In genomic region chr4:115664285-115664684, GRCh38 we compare ENCODE assay signal across 31 cellular contexts.
DNase-seq lines count a peak whose midpoint lies in the region; ATAC-seq, FAIRE-seq and TF ChIP-seq lines count a peak whose summit lies in the region.
"Had no signal": no experiment of that assay in that cellular context is flagged by ENCODE, and none has a peak within 500 bp of the region (broad histone marks: within the 10 kb centered on the region; RNA-seq: fewer than 3 reads in every experiment).

No MANE protein-coding gene starts in this region.

- DNase-seq in GM23338 (ENCODE audit: low spot score) (peak; percentile 27), NCI-H524 treated with DMSO at 0.1 percent for 48 hours (lab: John Stamatoyannopoulos, UW) (peak; percentile 39), H1 (ENCODE audit: low read depth in 1 of 2, low spot score in 2 of 2) (no peak), neuronal stem cell (ENCODE audit: low spot score) (peak; percentile 11), foreskin keratinocyte (no peak), tibial artery (no peak)
- no peak for DNase-seq in activated CD8-positive, alpha-beta memory T cell treated with anti-CD3 and anti-CD28 coated beads, Interleukin-2, amount 10 ng/mL, durations not matched to agents 7 days and 5 days
- DNase-seq: activated CD4-positive, alpha-beta T cell treated with anti-CD3 and anti-CD28 coated beads for 1 hour; activated CD8-positive, alpha-beta T cell treated with anti-CD3 and anti-CD28 coated beads, Interleukin-2, amount 10 ng/mL, durations not matched to agents 7 days and 5 days; activated gamma-delta T cell; Calu3; effector memory CD4-positive, alpha-beta T cell; HCEC 1CT; hypothalamus; Kasumi-1; mucosa of descending colon; NCI-H1092; NCI-H1930; NCI-H446 treated with DMSO at 0.1 percent for 48 hours; Peyer's patch; SIG-M5; stimulated activated CD4-positive, alpha-beta T cell treated with anti-CD3 and anti-CD28 coated beads, Interleukin-2, amount 100 ng/mL, for 48 hours; T-helper 1 cell; uterus had no signal

- H3F3A ChIP-seq in GM23338 (replicated peaks; ENCODE audit: low read depth), result no peaks in the 10 kb centered on the region

- H2BK12ac ChIP-seq in H1 (ENCODE audit: low read depth, low read length) (no peak overlapping the region), neuronal stem cell (ENCODE audit: low read length) (no peak overlapping the region)

- H3K23ac ChIP-seq in H1 (ENCODE audit: insufficient read length), result no peak overlapping the region
- no peak overlapping the region for H3K23ac ChIP-seq in neuronal stem cell (ENCODE audit: low read depth, low read length, poor library complexity)

- no peaks in the 10 kb centered on the region for H3K9me2 ChIP-seq in GM23338 (ENCODE audit: insufficient read depth)

- ATAC-seq in GM23338 (no peak; the same call in 2 of the 3 replicates), foreskin keratinocyte (no peak)
- ATAC-seq in activated CD8-positive, alpha-beta memory T cell treated with anti-CD3 and anti-CD28 coated beads, Interleukin-2, amount 10 ng/mL, durations not matched to agents 7 days and 5 days, result no peak
- ATAC-seq: activated CD8-positive, alpha-beta T cell treated with anti-CD3 and anti-CD28 coated beads, Interleukin-2, amount 10 ng/mL, durations not matched to agents 7 days and 5 days; esophagus mucosa; GM12878; mucosa of descending colon; stimulated activated memory B cell treated with anti-CD40 and anti-IgM and Interleukin-4, amounts not matched to agents 10 μg/mL and 1 μg/mL and 100 μg/mL, for 72 hours had no signal

- H3K4me2 ChIP-seq in GM23338 (no peak overlapping the region), H1 (ENCODE audit: insufficient read depth in 1 of 2, low read depth in 2 of 2, low read length in 2 of 2) (no peak overlapping the region), neuronal stem cell (ENCODE audit: insufficient read depth, low read length, poor library complexity, severe bottlenecking) (no peak overlapping the region)

- no peaks in the 10 kb centered on the region for H3K79me2 ChIP-seq in GM23338 (replicated peaks; ENCODE audit: insufficient read depth)
- no peaks in the 10 kb centered on the region for H3K79me2 ChIP-seq in H1 (ENCODE audit: control insufficient read depth in 1 of 2, insufficient read depth in 2 of 2, low read length in 2 of 2)

- no peaks in the 10 kb centered on the region for H3K9me3 Mint-ChIP-seq in GM23338
- no peaks in the 10 kb centered on the region for H3K9me3 Mint-ChIP-seq in activated CD8-positive, alpha-beta memory T cell treated with anti-CD3 and anti-CD28 coated beads, Interleukin-2, amount 10 ng/mL, durations not matched to agents 7 days and 5 days (ENCODE audit: low read depth)

- no peak overlapping the region for H2BK120ac ChIP-seq in H1 (replicated peaks; ENCODE audit: low read depth, low read length)
- H2BK120ac ChIP-seq in neuronal stem cell (ENCODE audit: low read depth, low read length), result no peak overlapping the region

- TF ChIP-seq EP300 in H1 (IDR thresholded peaks at IDR 0.05; ENCODE audit: borderline replicate concordance in 1 of 2, low read depth in 2 of 2, low read length in 2 of 2), result no peak

- no peak overlapping the region for H4K91ac ChIP-seq in H1 (replicated peaks; ENCODE audit: insufficient read length, low read length)
- H4K91ac ChIP-seq in neuronal stem cell (ENCODE audit: low read depth, low read length, poor library complexity), result no peak overlapping the region

- no peak overlapping the region for H3K4me3 ChIP-seq in GM23338
- H3K4me3 ChIP-seq in H1 (ENCODE audit: extremely low read depth in 1 of 4, insufficient read depth in 2 of 4, low read depth in 3 of 4, low read length in 4 of 4), result no peak overlapping the region
- peak overlapping the region in 1 of 2 donors; percentile 10 for H3K4me3 ChIP-seq in neuronal stem cell (ENCODE audit: low read length in 2 of 2)
- no peak overlapping the region for H3K4me3 ChIP-seq in tibial artery
- H3K4me3 ChIP-seq: GM12878, mucosa of descending colon, Peyer's patch, uterus had no signal

- H2BK5ac ChIP-seq in H1 (ENCODE audit: low read depth, low read length) (no peak overlapping the region), neuronal stem cell (ENCODE audit: low read length) (no peak overlapping the region)

- intact Hi-C loops in tibial artery (cut with DNase I; ENCODE audit: low total_unique reads), result no loop called here

- WGBS in H1 (ENCODE audit: extremely low coverage in 1 of 2, insufficient coverage in 1 of 2, insufficient read length in 1 of 2, insufficient replicate concordance in 2 of 2, low coverage in 1 of 2, low lambda C conversion rate in 2 of 2, missing lambda C conversion rate in 1 of 2), 2 experiments, result 89% methylated on average over 9 of the region's 9 CpGs; no CpG with 5 or more reads in 1 of the 2 experiments
- no CpG with 5 or more reads among the region's 9 CpGs for WGBS in neuronal stem cell (ENCODE audit: extremely low coverage in 2 of 2, insufficient read length in 2 of 2, insufficient replicate concordance in 1 of 2), 2 donors

- H3K79me1 ChIP-seq in H1 (ENCODE audit: low read depth, low read length), result no peaks in the 10 kb centered on the region
- no peaks in the 10 kb centered on the region for H3K79me1 ChIP-seq in neuronal stem cell (ENCODE audit: low read depth, low read length)

- H3K36me3 Mint-ChIP-seq in GM23338 (ENCODE audit: low read depth), result no peaks in the 10 kb centered on the region
- no peaks in the 10 kb centered on the region for H3K36me3 Mint-ChIP-seq in activated CD8-positive, alpha-beta memory T cell treated with anti-CD3 and anti-CD28 coated beads, Interleukin-2, amount 10 ng/mL, durations not matched to agents 7 days and 5 days
- H3K36me3 Mint-ChIP-seq: stimulated activated memory B cell treated with anti-CD40 and anti-IgM and Interleukin-4, amounts not matched to agents 10 μg/mL and 1 μg/mL and 100 μg/mL, for 72 hours had no signal

- H2AK5ac ChIP-seq in H1 (ENCODE audit: low read depth, low read length), result no peak overlapping the region
- no peak overlapping the region for H2AK5ac ChIP-seq in neuronal stem cell (ENCODE audit: low read depth, low read length)

- H3K56ac ChIP-seq in H1 (replicated peaks; ENCODE audit: insufficient read length, low read depth, low read length), result no peak overlapping the region

- H2BK15ac ChIP-seq in H1 (ENCODE audit: low read length) (no peak overlapping the region), neuronal stem cell (ENCODE audit: low read length) (no peak overlapping the region)

- no peak overlapping the region for H3K27ac ChIP-seq in GM23338 (ENCODE audit: low read depth)
- H3K27ac ChIP-seq in H1 (ENCODE audit: low read depth, low read length), result no peak overlapping the region
- H3K27ac ChIP-seq in neuronal stem cell (replicated peaks; ENCODE audit: low read length), result peak overlapping the region; percentile 5
- no peak overlapping the region for H3K27ac ChIP-seq in foreskin keratinocyte
- no peak overlapping the region for H3K27ac ChIP-seq in tibial artery
- H3K27ac ChIP-seq: C4-2B, neutrophil, Peyer's patch, uterus had no signal

- POLR2A ChIA-PET in H1 (lab: Charles Lee; ENCODE audit: partially characterized antibody), result no interaction called here

- H3K9ac ChIP-seq in H1 (replicated peaks in 1 of 4; ENCODE audit: extremely low read depth in 1 of 4, low read depth in 3 of 4, low read length in 3 of 4), result no peak overlapping the region
- H3K9ac ChIP-seq in neuronal stem cell (ENCODE audit: low read depth, low read length, poor library complexity), result no peak overlapping the region

- CTCF ChIA-PET in H1 (lab: Charles Lee; ENCODE audit: partially characterized antibody), result interaction anchor here (1.5 kb wide), 1 partner anchor 10 kb away, joined by 4 read pairs; no protein-coding TSS in a partner anchor
- CTCF ChIA-PET in activated CD8-positive, alpha-beta memory T cell treated with anti-CD3 and anti-CD28 coated beads, Interleukin-2, amount 10 ng/mL, durations not matched to agents 7 days and 5 days (lab: Charles Lee), result no interaction called here

- H3K27ac Mint-ChIP-seq in GM23338, result no peak overlapping the region
- no peak overlapping the region for H3K27ac Mint-ChIP-seq in activated CD8-positive, alpha-beta memory T cell treated with anti-CD3 and anti-CD28 coated beads, Interleukin-2, amount 10 ng/mL, durations not matched to agents 7 days and 5 days
- H3K27ac Mint-ChIP-seq: activated CD8-positive, alpha-beta T cell treated with anti-CD3 and anti-CD28 coated beads, Interleukin-2, amount 10 ng/mL, durations not matched to agents 7 days and 5 days; stimulated activated memory B cell treated with anti-CD40 and anti-IgM and Interleukin-4, amounts not matched to agents 10 μg/mL and 1 μg/mL and 100 μg/mL, for 72 hours had no signal

- no peaks in the 10 kb centered on the region for H3K9me3 ChIP-seq in H1 (ENCODE audit: insufficient read depth in 2 of 2, low read depth in 1 of 2, low read length in 1 of 2)
- no peaks in the 10 kb centered on the region for H3K9me3 ChIP-seq in neuronal stem cell (replicated peaks in 1 of 2; ENCODE audit: control insufficient read depth in 2 of 2, insufficient read depth in 1 of 2, low read depth in 1 of 2, low read length in 2 of 2)
- no peaks in the 10 kb centered on the region for H3K9me3 ChIP-seq in tibial artery
- H3K9me3 ChIP-seq: mucosa of descending colon, neutrophil, Peyer's patch, uterus had no signal

- peaks cover 5% of the 10 kb centered on the region; the same call in 2 of the 3 replicates for H3K4me1 Mint-ChIP-seq in GM23338
- H3K4me1 Mint-ChIP-seq in activated CD8-positive, alpha-beta memory T cell treated with anti-CD3 and anti-CD28 coated beads, Interleukin-2, amount 10 ng/mL, durations not matched to agents 7 days and 5 days, result no peaks in the 10 kb centered on the region
- H3K4me1 Mint-ChIP-seq: stimulated activated memory B cell treated with anti-CD40 and anti-IgM and Interleukin-4, amounts not matched to agents 10 μg/mL and 1 μg/mL and 100 μg/mL, for 72 hours had no signal

- TF ChIP-seq RAD21 in H1 (IDR thresholded peaks at IDR 0.05 in 1 of 2, conservative IDR thresholded peaks at IDR 0.05 in 1 of 2; ENCODE audit: low read depth in 2 of 2, low read length in 2 of 2), result no peak

- H3K23me2 ChIP-seq in H1 (ENCODE audit: low read depth, low read length), result no peaks in the 10 kb centered on the region; the same call in 1 of the 2 replicates

- H4K20me1 ChIP-seq in GM23338 (replicated peaks; ENCODE audit: insufficient read depth) (no peaks in the 10 kb centered on the region), H1 (replicated peaks in 1 of 2; ENCODE audit: control insufficient read depth in 1 of 2, insufficient read depth in 2 of 2, low read length in 2 of 2) (no peaks in the 10 kb centered on the region)

- TF ChIP-seq CTCF in GM23338 (conservative IDR thresholded peaks at IDR 0.05; ENCODE audit: low read depth in 2 of 2), result no peak
- TF ChIP-seq CTCF in H1 (IDR thresholded peaks at IDR 0.05; ENCODE audit: control extremely low read depth in 1 of 3, insufficient read depth in 1 of 3, low read depth in 1 of 3, low read length in 3 of 3), result no peak
- no peak for TF ChIP-seq CTCF in foreskin keratinocyte (conservative IDR thresholded peaks at IDR 0.05)
- TF ChIP-seq CTCF in tibial artery (IDR thresholded peaks at IDR 0.05), result no peak

- no peak overlapping the region for H3K4me3 Mint-ChIP-seq in GM23338
- no peak overlapping the region for H3K4me3 Mint-ChIP-seq in activated CD8-positive, alpha-beta memory T cell treated with anti-CD3 and anti-CD28 coated beads, Interleukin-2, amount 10 ng/mL, durations not matched to agents 7 days and 5 days
- H3K4me3 Mint-ChIP-seq: activated CD8-positive, alpha-beta T cell treated with anti-CD3 and anti-CD28 coated beads, Interleukin-2, amount 10 ng/mL, durations not matched to agents 7 days and 5 days; stimulated activated memory B cell treated with anti-CD40 and anti-IgM and Interleukin-4, amounts not matched to agents 10 μg/mL and 1 μg/mL and 100 μg/mL, for 72 hours had no signal

- no peaks in the 10 kb centered on the region for H3K27me3 Mint-ChIP-seq in GM23338 (ENCODE audit: insufficient read depth, low read depth, poor library complexity)
- no peaks in the 10 kb centered on the region for H3K27me3 Mint-ChIP-seq in activated CD8-positive, alpha-beta memory T cell treated with anti-CD3 and anti-CD28 coated beads, Interleukin-2, amount 10 ng/mL, durations not matched to agents 7 days and 5 days
- H3K27me3 Mint-ChIP-seq: stimulated activated memory B cell treated with anti-CD40 and anti-IgM and Interleukin-4, amounts not matched to agents 10 μg/mL and 1 μg/mL and 100 μg/mL, for 72 hours had no signal

- H4K8ac ChIP-seq in H1 (ENCODE audit: extremely low read depth, insufficient read depth, low read length) (no peak overlapping the region), neuronal stem cell (ENCODE audit: low read depth, low read length) (no peak overlapping the region)

- no peak overlapping the region for H2BK20ac ChIP-seq in H1 (ENCODE audit: low read length)

- H3K4me1 ChIP-seq in GM23338 (ENCODE audit: insufficient read depth), result no peaks in the 10 kb centered on the region
- H3K4me1 ChIP-seq in H1 (replicated peaks in 1 of 4; ENCODE audit: control insufficient read depth in 3 of 4, insufficient read depth in 4 of 4, low read length in 3 of 4), result no peaks in the 10 kb centered on the region
- no peaks in the 10 kb centered on the region for H3K4me1 ChIP-seq in neuronal stem cell (ENCODE audit: control insufficient read depth in 2 of 2, insufficient read depth in 1 of 2, low read depth in 1 of 2, low read length in 2 of 2)
- no peaks in the 10 kb centered on the region for H3K4me1 ChIP-seq in foreskin keratinocyte
- no peaks in the 10 kb centered on the region for H3K4me1 ChIP-seq in tibial artery
- H3K4me1 ChIP-seq: Peyer's patch, uterus had no signal

- H3K4ac ChIP-seq in H1 (replicated peaks; ENCODE audit: insufficient read length, low read depth, low read length) (no peak overlapping the region), neuronal stem cell (ENCODE audit: low read length) (no peak overlapping the region)

- TF ChIP-seq POLR2A in H1 (IDR thresholded peaks at IDR 0.05; ENCODE audit: control extremely low read depth in 1 of 2, low read depth in 2 of 2, low read length in 2 of 2), result no peak

- no peak overlapping the region for H4K5ac ChIP-seq in H1 (ENCODE audit: insufficient read length, low read depth, low read length)

- H3K14ac ChIP-seq in H1 (ENCODE audit: insufficient read length) (no peak overlapping the region), neuronal stem cell (ENCODE audit: low read length) (no peak overlapping the region)

- H3K36me3 ChIP-seq in GM23338 (ENCODE audit: insufficient read depth) (no peaks in the 10 kb centered on the region), H1 (ENCODE audit: control insufficient read depth in 2 of 4, insufficient read depth in 4 of 4, low read length in 3 of 4) (no peaks in the 10 kb centered on the region), neuronal stem cell (replicated peaks in 1 of 2; ENCODE audit: control insufficient read depth in 2 of 2, insufficient read depth in 2 of 2, low read length in 2 of 2) (no peaks in the 10 kb centered on the region), tibial artery (no peaks in the 10 kb centered on the region)
- H3K36me3 ChIP-seq: neutrophil, Peyer's patch, uterus had no signal

- no peak overlapping the region for H3K18ac ChIP-seq in H1 (ENCODE audit: extremely low read depth, low read length)
- no peak overlapping the region for H3K18ac ChIP-seq in neuronal stem cell (ENCODE audit: low read length)

- FAIRE-seq in H1 (lab: Jason Lieb, UNC), result no peak
- FAIRE-seq: frontal cortex, GM12878, TTC549 had no signal

- no peaks in the 10 kb centered on the region for H3K27me3 ChIP-seq in GM23338 (ENCODE audit: insufficient read depth)
- no peaks in the 10 kb centered on the region for H3K27me3 ChIP-seq in H1 (replicated peaks in 1 of 4; ENCODE audit: control insufficient read depth in 3 of 4, extremely low read depth in 1 of 4, insufficient read depth in 3 of 4, low read length in 3 of 4)
- H3K27me3 ChIP-seq in neuronal stem cell (ENCODE audit: control insufficient read depth in 3 of 3, insufficient read depth in 3 of 3, low read depth in 1 of 3, low read length in 3 of 3), result no peaks in the 10 kb centered on the region
- H3K27me3 ChIP-seq in foreskin keratinocyte, result no peaks in the 10 kb centered on the region
- no peaks in the 10 kb centered on the region for H3K27me3 ChIP-seq in tibial artery
- H3K27me3 ChIP-seq: neutrophil, Peyer's patch, uterus had no signal

- H2AFZ ChIP-seq in GM23338 (no peak overlapping the region; the same call in 1 of the 2 replicates), H1 (ENCODE audit: low read length) (peak overlapping the region; percentile 17; the same call in 1 of the 2 replicates), neuronal stem cell (ENCODE audit: low read length) (peak overlapping the region; percentile 79)

Comparison
In these comparisons a context has a peak if more than half of its experiments do, and no peak if none do; other contexts are left out.
1. DNase-seq: peak in GM23338 (single experiment), NCI-H524 treated with DMSO at 0.1 percent for 48 hours (single experiment) and neuronal stem cell (single experiment); none in H1 (0 of 2), foreskin keratinocyte (0 of 2), activated CD8-positive, alpha-beta memory T cell treated with anti-CD3 and anti-CD28 coated beads, Interleukin-2, amount 10 ng/mL, durations not matched to agents 7 days and 5 days (single experiment) and tibial artery (0 of 2).